In the genomic region with DNA sequence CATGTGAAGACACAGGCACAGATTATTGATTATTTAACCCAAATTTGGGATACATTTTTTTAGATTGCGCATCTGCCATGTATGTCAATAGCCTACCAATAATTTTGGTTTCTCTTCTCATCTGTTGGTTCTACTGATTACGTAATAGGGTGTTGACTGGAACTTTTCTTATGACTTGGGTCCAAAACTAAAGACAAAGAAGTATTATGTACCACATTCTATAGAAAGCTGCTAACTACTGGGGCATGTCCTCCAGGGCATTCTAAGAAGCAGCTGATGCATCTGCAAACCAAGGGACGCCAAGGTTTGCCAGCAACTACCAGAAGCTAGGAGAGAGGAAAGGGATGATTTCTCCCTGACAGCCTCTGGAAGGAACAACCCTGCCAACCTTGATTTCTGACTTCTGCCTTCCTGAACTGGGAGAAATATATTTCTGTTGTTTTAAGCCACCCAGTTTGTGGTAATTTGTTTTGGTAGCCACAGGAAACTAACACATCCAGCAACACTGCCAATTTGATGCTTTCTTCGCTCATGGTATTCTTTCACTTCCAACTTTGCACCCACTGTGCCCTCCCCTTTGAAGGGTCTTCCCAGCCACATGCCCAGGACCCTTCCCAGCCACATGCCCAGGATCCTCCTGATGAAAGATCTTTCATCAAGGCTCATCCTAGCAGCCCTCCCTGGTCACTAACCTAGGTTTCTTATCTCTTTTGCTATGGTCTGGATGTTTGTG, we compare ENCODE assay signal across 1 cellular context.
TF ChIP-seq lines count a peak whose summit lies in the region.

No MANE protein-coding gene starts in this region.

TF ChIP-seq in GM12878, 131 proteins besides CTCF, POLR2A, EP300 and RAD21 (continued from another document):
- TF ChIP-seq, protein P1, sequence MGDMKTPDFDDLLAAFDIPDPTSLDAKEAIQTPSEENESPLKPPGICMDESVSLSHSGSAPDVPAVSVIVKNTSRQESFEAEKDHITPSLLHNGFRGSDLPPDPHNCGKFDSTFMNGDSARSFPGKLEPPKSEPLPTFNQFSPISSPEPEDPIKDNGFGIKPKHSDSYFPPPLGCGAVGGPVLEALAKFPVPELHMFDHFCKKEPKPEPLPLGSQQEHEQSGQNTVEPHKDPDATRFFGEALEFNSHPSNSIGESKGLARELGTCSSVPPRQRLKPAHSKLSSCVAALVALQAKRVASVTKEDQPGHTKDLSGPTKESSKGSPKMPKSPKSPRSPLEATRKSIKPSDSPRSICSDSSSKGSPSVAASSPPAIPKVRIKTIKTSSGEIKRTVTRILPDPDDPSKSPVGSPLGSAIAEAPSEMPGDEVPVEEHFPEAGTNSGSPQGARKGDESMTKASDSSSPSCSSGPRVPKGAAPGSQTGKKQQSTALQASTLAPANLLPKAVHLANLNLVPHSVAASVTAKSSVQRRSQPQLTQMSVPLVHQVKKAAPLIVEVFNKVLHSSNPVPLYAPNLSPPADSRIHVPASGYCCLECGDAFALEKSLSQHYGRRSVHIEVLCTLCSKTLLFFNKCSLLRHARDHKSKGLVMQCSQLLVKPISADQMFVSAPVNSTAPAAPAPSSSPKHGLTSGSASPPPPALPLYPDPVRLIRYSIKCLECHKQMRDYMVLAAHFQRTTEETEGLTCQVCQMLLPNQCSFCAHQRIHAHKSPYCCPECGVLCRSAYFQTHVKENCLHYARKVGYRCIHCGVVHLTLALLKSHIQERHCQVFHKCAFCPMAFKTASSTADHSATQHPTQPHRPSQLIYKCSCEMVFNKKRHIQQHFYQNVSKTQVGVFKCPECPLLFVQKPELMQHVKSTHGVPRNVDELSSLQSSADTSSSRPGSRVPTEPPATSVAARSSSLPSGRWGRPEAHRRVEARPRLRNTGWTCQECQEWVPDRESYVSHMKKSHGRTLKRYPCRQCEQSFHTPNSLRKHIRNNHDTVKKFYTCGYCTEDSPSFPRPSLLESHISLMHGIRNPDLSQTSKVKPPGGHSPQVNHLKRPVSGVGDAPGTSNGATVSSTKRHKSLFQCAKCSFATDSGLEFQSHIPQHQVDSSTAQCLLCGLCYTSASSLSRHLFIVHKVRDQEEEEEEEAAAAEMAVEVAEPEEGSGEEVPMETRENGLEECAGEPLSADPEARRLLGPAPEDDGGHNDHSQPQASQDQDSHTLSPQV (IDR thresholded peaks at IDR 0.05), result 0 out of 2 replicates have a peak, but pooled peaks have one; percentile 65
- peak; percentile 75; the same call in 1 of the 2 replicates for TF ChIP-seq HDGF (IDR thresholded peaks at IDR 0.05)
- no peak for TF ChIP-seq RELA (IDR thresholded peaks at IDR 0.05; ENCODE audit: borderline replicate concordance, partially characterized antibody)
- peak; percentile 90 to 94 for TF ChIP-seq IKZF2 (IDR thresholded peaks at IDR 0.05)
- TF ChIP-seq TCF12 (IDR thresholded peaks at IDR 0.05; ENCODE audit: low read depth, low read length), result peak; percentile 52; the same call in 1 of the 2 replicates
- TF ChIP-seq MEF2B (IDR thresholded peaks at IDR 0.05; ENCODE audit: partially characterized antibody, poor library complexity, severe bottlenecking), result peak; percentile 50
- TF ChIP-seq, protein P2, sequence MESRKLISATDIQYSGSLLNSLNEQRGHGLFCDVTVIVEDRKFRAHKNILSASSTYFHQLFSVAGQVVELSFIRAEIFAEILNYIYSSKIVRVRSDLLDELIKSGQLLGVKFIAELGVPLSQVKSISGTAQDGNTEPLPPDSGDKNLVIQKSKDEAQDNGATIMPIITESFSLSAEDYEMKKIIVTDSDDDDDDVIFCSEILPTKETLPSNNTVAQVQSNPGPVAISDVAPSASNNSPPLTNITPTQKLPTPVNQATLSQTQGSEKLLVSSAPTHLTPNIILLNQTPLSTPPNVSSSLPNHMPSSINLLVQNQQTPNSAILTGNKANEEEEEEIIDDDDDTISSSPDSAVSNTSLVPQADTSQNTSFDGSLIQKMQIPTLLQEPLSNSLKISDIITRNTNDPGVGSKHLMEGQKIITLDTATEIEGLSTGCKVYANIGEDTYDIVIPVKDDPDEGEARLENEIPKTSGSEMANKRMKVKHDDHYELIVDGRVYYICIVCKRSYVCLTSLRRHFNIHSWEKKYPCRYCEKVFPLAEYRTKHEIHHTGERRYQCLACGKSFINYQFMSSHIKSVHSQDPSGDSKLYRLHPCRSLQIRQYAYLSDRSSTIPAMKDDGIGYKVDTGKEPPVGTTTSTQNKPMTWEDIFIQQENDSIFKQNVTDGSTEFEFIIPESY (IDR thresholded peaks at IDR 0.05), result no peak
